Comparison of ENCODE assay signal across 9 cellular contexts in the genomic region with DNA sequence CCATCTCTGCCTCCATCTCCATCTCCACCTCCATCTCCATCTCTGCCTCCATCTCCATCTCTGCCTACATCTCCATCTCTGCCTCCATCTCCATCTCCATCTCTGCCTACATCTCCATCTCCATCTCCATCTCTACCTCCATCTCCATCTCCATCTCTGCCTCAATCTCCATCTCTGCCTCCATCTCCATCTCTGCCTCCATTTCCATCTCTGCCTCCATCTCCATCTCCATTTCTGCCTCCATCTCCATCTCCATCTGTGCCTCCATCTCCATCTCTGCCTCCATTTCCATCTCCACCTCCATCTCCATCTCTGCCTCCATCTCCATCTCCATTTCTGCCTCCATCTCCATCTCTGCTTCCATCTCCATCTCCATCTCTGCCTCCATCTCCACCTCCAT. TPM values are rescaled to one million over a fixed set of nuclear protein-coding genes. Genes with fewer than 3 reads are reported as not detected.
DNase-seq lines count a peak whose midpoint lies in the region; FAIRE-seq and TF ChIP-seq lines count a peak whose summit lies in the region.
"Not testable (repeated sequence)": the region's sequence is repeated elsewhere in the genome, so short reads cannot be mapped to it uniquely, and the experiment has no call there.
"Had no signal": no experiment of that assay in that cellular context is flagged by ENCODE, and none has a peak within 500 bp of the region (broad histone marks: within the 10 kb centered on the region; RNA-seq: fewer than 3 reads in every experiment).

No MANE protein-coding gene starts in this region.

- not testable (repeated sequence) for TF ChIP-seq EP300 in H1 (IDR thresholded peaks at IDR 0.05; ENCODE audit: borderline replicate concordance in 1 of 2, low read depth in 2 of 2, low read length in 2 of 2)

- not testable (repeated sequence) for H3K36me3 ChIP-seq in CD8-positive, alpha-beta memory T cell (ENCODE audit: insufficient read depth, low read length); HEK293 (ENCODE audit: control insufficient read depth in 2 of 2, insufficient read depth in 1 of 2, low read length in 2 of 2); bronchial epithelial cell (ENCODE audit: control insufficient read depth, insufficient read depth, low read length); H1 (ENCODE audit: control insufficient read depth in 2 of 4, insufficient read depth in 4 of 4, low read length in 3 of 4)

- H2BK120ac ChIP-seq in H1 (replicated peaks; ENCODE audit: low read depth, low read length) = not testable (repeated sequence)

- DNase-seq in CD8-positive, alpha-beta memory T cell; bronchial epithelial cell (ENCODE audit: low read depth); H1 (ENCODE audit: low read depth in 1 of 2, low spot score in 2 of 2); urothelium cell line (ENCODE audit: low spot score): not testable (repeated sequence)
- peak; percentile 4 for DNase-seq in activated effector memory CD4-positive, alpha-beta T cell treated with anti-CD3 and anti-CD28 coated beads, Interleukin-2, amount 50 U/mL, for 16 hours

- peak overlapping the region; percentile 10; the same call in 1 of the 2 replicates for H2BK12ac ChIP-seq in H1 (ENCODE audit: low read depth, low read length)

- H3K4me3 ChIP-seq in CD8-positive, alpha-beta memory T cell (ENCODE audit: low read length) = peak overlapping the region; percentile 15
- not testable (repeated sequence) for H3K4me3 ChIP-seq in HEK293 (ENCODE audit: low read depth, low read length); bronchial epithelial cell (ENCODE audit: low read depth, low read length); H1 (ENCODE audit: extremely low read depth in 1 of 4, insufficient read depth in 2 of 4, low read depth in 3 of 4, low read length in 4 of 4)

- not testable (repeated sequence) for H3K23ac ChIP-seq in H1 (ENCODE audit: insufficient read length)

- peak overlapping the region; percentile 4; the same call in 1 of the 2 replicates for H2AK5ac ChIP-seq in H1 (ENCODE audit: low read depth, low read length)

- peaks cover 19% of the 10 kb centered on the region; the same call in 1 of the 2 replicates for H3K23me2 ChIP-seq in H1 (ENCODE audit: low read depth, low read length)

- H2BK5ac ChIP-seq in H1 (ENCODE audit: low read depth, low read length) = not testable (repeated sequence)

- H2BK15ac ChIP-seq in H1 (ENCODE audit: low read length) = not testable (repeated sequence)

- not testable (repeated sequence) for H2BK20ac ChIP-seq in H1 (ENCODE audit: low read length)

- peaks cover 14% of the 10 kb centered on the region for H3K9me3 ChIP-seq in CD8-positive, alpha-beta memory T cell (ENCODE audit: low read length)
- not testable (repeated sequence) for H3K9me3 ChIP-seq in HEK293 (ENCODE audit: control insufficient read depth, insufficient read depth, low read depth, low read length)
- H3K9me3 ChIP-seq in H1 (ENCODE audit: insufficient read depth in 2 of 2, low read depth in 1 of 2, low read length in 1 of 2) = peaks cover 6 to 11% of the 10 kb centered on the region in 2 experiments; a peak in 3 of 4 replicates

- H4K5ac ChIP-seq in H1 (ENCODE audit: insufficient read length, low read depth, low read length) = not testable (repeated sequence)

- not testable (repeated sequence) for H4K20me1 ChIP-seq in H1 (replicated peaks in 1 of 2; ENCODE audit: control insufficient read depth in 1 of 2, insufficient read depth in 2 of 2, low read length in 2 of 2)

- POLR2A ChIA-PET in CD8-positive, alpha-beta memory T cell (lab: Charles Lee); H1 (lab: Charles Lee; ENCODE audit: partially characterized antibody): not testable (repeated sequence)
- POLR2A ChIA-PET in HEK293 (lab: Yijun Ruan, JAX) = interaction anchor here (0.7 kb wide), 1 partner anchor 564 kb away, joined by 7 read pairs; no protein-coding TSS in a partner anchor

- H3K18ac ChIP-seq in H1 (ENCODE audit: extremely low read depth, low read length) = not testable (repeated sequence)

- not testable (repeated sequence) for TF ChIP-seq RAD21 in H1 (IDR thresholded peaks at IDR 0.05 in 1 of 2, conservative IDR thresholded peaks at IDR 0.05 in 1 of 2; ENCODE audit: low read depth in 2 of 2, low read length in 2 of 2)

- TF ChIP-seq CTCF in HEK293 (tag by site-specific recombination; IDR thresholded peaks at IDR 0.05); bronchial epithelial cell (IDR thresholded peaks at IDR 0.05; ENCODE audit: insufficient read depth, low read length, severe bottlenecking); H1 (IDR thresholded peaks at IDR 0.05; ENCODE audit: control extremely low read depth in 1 of 3, insufficient read depth in 1 of 3, low read depth in 1 of 3, low read length in 3 of 3): not testable (repeated sequence)

- H3K4me2 ChIP-seq in H1 (ENCODE audit: insufficient read depth in 1 of 2, low read depth in 2 of 2, low read length in 2 of 2) = not testable (repeated sequence)

- H3K4me1 Mint-ChIP-seq in CD8-positive, alpha-beta memory T cell = peaks cover 37 to 53% (median 48%) of the 10 kb centered on the region in 3 donors

- peaks cover 48% of the 10 kb centered on the region for H3K4me1 ChIP-seq in CD8-positive, alpha-beta memory T cell (ENCODE audit: insufficient read depth, low read length)
- not testable (repeated sequence) for H3K4me1 ChIP-seq in HEK293 (ENCODE audit: control insufficient read depth, insufficient read depth, low read length); H1 (replicated peaks in 1 of 4; ENCODE audit: control insufficient read depth in 3 of 4, insufficient read depth in 4 of 4, low read length in 3 of 4)

- H3K27ac ChIP-seq in CD8-positive, alpha-beta memory T cell (ENCODE audit: low read depth, low read length); HEK293 (ENCODE audit: extremely low read depth, low read depth, low read length); H1 (ENCODE audit: low read depth, low read length): not testable (repeated sequence)

- not testable (repeated sequence) for H3K4me3 Mint-ChIP-seq in CD8-positive, alpha-beta memory T cell

- not testable (repeated sequence) for H3K27me3 Mint-ChIP-seq in CD8-positive, alpha-beta memory T cell

- not testable (repeated sequence) for H4K91ac ChIP-seq in H1 (replicated peaks; ENCODE audit: insufficient read length, low read length)

- not testable (repeated sequence) for H3K9ac ChIP-seq in H1 (replicated peaks in 1 of 4; ENCODE audit: extremely low read depth in 1 of 4, low read depth in 3 of 4, low read length in 3 of 4)

- TF ChIP-seq POLR2A in H1 (IDR thresholded peaks at IDR 0.05; ENCODE audit: control extremely low read depth in 1 of 2, low read depth in 2 of 2, low read length in 2 of 2) = not testable (repeated sequence)

- H4K8ac ChIP-seq in H1 (ENCODE audit: extremely low read depth, insufficient read depth, low read length) = not testable (repeated sequence)

- not testable (repeated sequence) for H3K27ac Mint-ChIP-seq in CD8-positive, alpha-beta memory T cell

- not testable (repeated sequence) for H3K36me3 Mint-ChIP-seq in CD8-positive, alpha-beta memory T cell

- not testable (repeated sequence) for H3K9me3 Mint-ChIP-seq in CD8-positive, alpha-beta memory T cell

- H3K56ac ChIP-seq in H1 (replicated peaks; ENCODE audit: insufficient read length, low read depth, low read length) = not testable (repeated sequence)

- H2AFZ ChIP-seq in H1 (ENCODE audit: low read length) = not testable (repeated sequence)

- H3K14ac ChIP-seq in H1 (ENCODE audit: insufficient read length) = not testable (repeated sequence)

- not testable (repeated sequence) for H3K4ac ChIP-seq in H1 (replicated peaks; ENCODE audit: insufficient read length, low read depth, low read length)

- not testable (repeated sequence) for H3K79me1 ChIP-seq in H1 (ENCODE audit: low read depth, low read length)

- FAIRE-seq in bronchial epithelial cell (lab: Jason Lieb, UNC) (peak; percentile 68), urothelium cell line (lab: Jason Lieb, UNC) (peak; percentile 99)
- not testable (repeated sequence) for FAIRE-seq in H1 (lab: Jason Lieb, UNC)

- CTCF ChIA-PET in CD8-positive, alpha-beta memory T cell (lab: Charles Lee) = interaction anchor here (1.0 kb wide), 1 partner anchor 9 kb away, joined by 4 read pairs; no protein-coding TSS in a partner anchor
- CTCF ChIA-PET in HEK293 (lab: Yijun Ruan, JAX); H1 (lab: Charles Lee; ENCODE audit: partially characterized antibody): not testable (repeated sequence)

- H3K79me2 ChIP-seq in H1 (ENCODE audit: control insufficient read depth in 1 of 2, insufficient read depth in 2 of 2, low read length in 2 of 2) = not testable (repeated sequence)

- not testable (repeated sequence) for H3K27me3 ChIP-seq in CD8-positive, alpha-beta memory T cell (ENCODE audit: insufficient read depth, low read length, poor library complexity, severe bottlenecking); bronchial epithelial cell (ENCODE audit: control insufficient read depth, insufficient read depth, low read length); H1 (replicated peaks in 1 of 4; ENCODE audit: control insufficient read depth in 3 of 4, extremely low read depth in 1 of 4, insufficient read depth in 3 of 4, low read length in 3 of 4)

RNA-seq across cellular contexts. Expression of a gene that starts 40.1 kb away (rescaled TPM):
- under 1 TPM in 1 of 2 experiments, not detected in 1; 0.11 TPM for total RNA-seq in CD8-positive, alpha-beta memory T cell
- 0.14 TPM for polyA plus RNA-seq in CD8-positive, alpha-beta memory T cell
- 0.13 and 0.26 TPM in 2 replicates for total RNA-seq in bronchial epithelial cell
- 1.4 and 1.5 TPM in 2 replicates for total RNA-seq in H1 (2021; fragmentation: NEBNext Ultra II Directional; extraction: Animal tissue kit (Norgen Biotek cat#: 25700))
- 2.8 and 3.3 TPM in 2 replicates for polyA plus RNA-seq in H1 (2011; rRNA removed)
- polyA plus RNA-seq in H1 (2011; cell fraction: cytosol; rRNA removed) = 4.0 TPM
- 2.9 TPM for polyA plus RNA-seq in H1 (2011; cell fraction: nucleus; rRNA removed)
- polyA plus RNA-seq in H1 (2012, experiment 1 of 2) = 1.7 to 4.8 TPM (median 2.5 TPM) in 4 replicates
- polyA plus RNA-seq in H1 (2012, experiment 2 of 2) = 0.16 TPM
- polyA plus RNA-seq in H1 (2013, experiment 1 of 2) = 4.5 TPM
- polyA plus RNA-seq in H1 (2013, experiment 2 of 2) = 4.8 TPM
- polyA minus RNA-seq in H1 (2011; rRNA and poly(A)+ RNA removed) = 4.7 and 5.1 TPM in 2 replicates
- 2.1 TPM for polyA minus RNA-seq in H1 (2011; cell fraction: cytosol; rRNA and poly(A)+ RNA removed)
- polyA minus RNA-seq in H1 (2011; cell fraction: nucleus; rRNA and poly(A)+ RNA removed) = 2.8 TPM
- total RNA-seq: Calu3; CD4-positive, alpha-beta T cell had no signal
- polyA plus RNA-seq: CD14-positive monocyte had no signal
